7 cellular contexts compared by ENCODE assay signal in genomic region chr5:31465282-31465681, GRCh38.
"Had no signal": no experiment of that assay in that cellular context is flagged by ENCODE, and none has a peak within 500 bp of the region (broad histone marks: within the 10 kb centered on the region; RNA-seq: fewer than 3 reads in every experiment).

No MANE protein-coding gene starts in this region.

- FAIRE-seq: G401.6, GM12878, GM12891, GM12892, GM19239 had no signal

- H3K4me3 ChIP-seq: GM12878 had no signal

- DNase-seq: GDM1, GF-D8 had no signal

- ATAC-seq: GM12878 had no signal
